In genomic region chr11:97743205-97743742, GRCh38 we compare ENCODE assay signal across 14 cellular contexts.
DNase-seq lines count a peak whose midpoint lies in the region; TF ChIP-seq lines count a peak whose summit lies in the region.
"Had no signal": no experiment of that assay in that cellular context is flagged by ENCODE, and none has a peak within 500 bp of the region (broad histone marks: within the 10 kb centered on the region; RNA-seq: fewer than 3 reads in every experiment).

No MANE protein-coding gene starts in this region.

- H3K36me3 ChIP-seq in kidney epithelial cell (ENCODE audit: control insufficient read depth, insufficient read depth, low read length) (no peaks in the 10 kb centered on the region), GM23248 (ENCODE audit: low read depth) (no peaks in the 10 kb centered on the region)

- H3K27me3 ChIP-seq in kidney epithelial cell (ENCODE audit: control insufficient read depth, insufficient read depth, low read length), result no peaks in the 10 kb centered on the region
- no peaks in the 10 kb centered on the region for H3K27me3 ChIP-seq in GM23248 (replicated peaks; ENCODE audit: insufficient read depth)

- no peaks in the 10 kb centered on the region for H3K9me2 ChIP-seq in GM23248 (ENCODE audit: insufficient read depth)

- H3F3A ChIP-seq in GM23248 (ENCODE audit: insufficient read depth), result no peaks in the 10 kb centered on the region

- no peaks in the 10 kb centered on the region for H4K20me1 ChIP-seq in GM23248 (ENCODE audit: insufficient read depth)

- no peak for TF ChIP-seq POLR2A in NB4 (IDR thresholded peaks at IDR 0.05; ENCODE audit: extremely low read depth, insufficient read length)

- no peak overlapping the region for H2AFZ ChIP-seq in GM23248

- H3K4me3 ChIP-seq in NB4 (ENCODE audit: low read depth, low read length) (no peak overlapping the region), kidney epithelial cell (ENCODE audit: low read depth, low read length) (no peak overlapping the region), GM23248 (no peak overlapping the region)

- H3K4me1 ChIP-seq in GM23248 (ENCODE audit: insufficient read depth), result no peaks in the 10 kb centered on the region

- H3K9me3 ChIP-seq in GM23248 (ENCODE audit: low read depth), result no peaks in the 10 kb centered on the region

- H3K9ac ChIP-seq in GM23248, result no peak overlapping the region

- in situ Hi-C loops in GM23248 (cut with MboI), result no loop called here

- no peaks in the 10 kb centered on the region for H3K79me2 ChIP-seq in GM23248 (ENCODE audit: insufficient read depth)

- TF ChIP-seq CTCF in NB4 (IDR thresholded peaks at IDR 0.05; ENCODE audit: low read depth, low read length), result no peak
- TF ChIP-seq CTCF in kidney epithelial cell (IDR thresholded peaks at IDR 0.05; ENCODE audit: insufficient read depth, low read length, poor library complexity, severe bottlenecking), result no peak

- DNase-seq in EH (ENCODE audit: low read depth), result peak; percentile 1
- DNase-seq in NB4 (ENCODE audit: low read depth), result peak; percentile 16
- peak; percentile 36 for DNase-seq in astrocyte of the hippocampus (ENCODE audit: low read depth, low spot score)
- DNase-seq in kidney epithelial cell (ENCODE audit: low read depth), result peak; percentile 47
- DNase-seq in NCI-H2196 treated with DMSO at 0.1 percent for 48 hours (lab: John Stamatoyannopoulos, UW; ENCODE audit: unreplicated experiment), result no peak
- no peak for DNase-seq in GM23248
- no peak for DNase-seq in GOT3 (lab: John Stamatoyannopoulos, UW)
- no peak for DNase-seq in activated naive CD4-positive, alpha-beta T cell treated with Interleukin-2 at 50 U/mL for 16 hours
- DNase-seq: activated naive CD4-positive, alpha-beta T cell treated with anti-CD3 and anti-CD28 coated beads, Interleukin-2, amount 50 U/mL, for 16 hours; cortex of kidney; islet precursor cell; naive B cell; NCI-H1694; T1000 had no signal

- no peak overlapping the region for H3K4me2 ChIP-seq in GM23248 (ENCODE audit: unreplicated experiment)

- H3K27ac ChIP-seq in GM23248, result no peak overlapping the region

- WGBS in GM23248 (ENCODE audit: low coverage in 1 of 2, low lambda C conversion rate in 2 of 2, missing lambda C conversion rate in 2 of 2), 2 experiments, result 29 to 36% methylated on average over 3 of the region's 3 CpGs

Comparison
In these comparisons a context has a peak if more than half of its experiments do, and no peak if none do; other contexts are left out.
1. DNase-seq: peak in EH (single experiment), NB4 (single experiment), astrocyte of the hippocampus (single experiment) and kidney epithelial cell (single experiment); none in NCI-H2196 treated with DMSO at 0.1 percent for 48 hours (single experiment), GM23248 (single experiment), GOT3 (single experiment) and activated naive CD4-positive, alpha-beta T cell treated with Interleukin-2 at 50 U/mL for 16 hours (single experiment).